ENCODE assay signal across 8 cellular contexts in the genomic region with DNA sequence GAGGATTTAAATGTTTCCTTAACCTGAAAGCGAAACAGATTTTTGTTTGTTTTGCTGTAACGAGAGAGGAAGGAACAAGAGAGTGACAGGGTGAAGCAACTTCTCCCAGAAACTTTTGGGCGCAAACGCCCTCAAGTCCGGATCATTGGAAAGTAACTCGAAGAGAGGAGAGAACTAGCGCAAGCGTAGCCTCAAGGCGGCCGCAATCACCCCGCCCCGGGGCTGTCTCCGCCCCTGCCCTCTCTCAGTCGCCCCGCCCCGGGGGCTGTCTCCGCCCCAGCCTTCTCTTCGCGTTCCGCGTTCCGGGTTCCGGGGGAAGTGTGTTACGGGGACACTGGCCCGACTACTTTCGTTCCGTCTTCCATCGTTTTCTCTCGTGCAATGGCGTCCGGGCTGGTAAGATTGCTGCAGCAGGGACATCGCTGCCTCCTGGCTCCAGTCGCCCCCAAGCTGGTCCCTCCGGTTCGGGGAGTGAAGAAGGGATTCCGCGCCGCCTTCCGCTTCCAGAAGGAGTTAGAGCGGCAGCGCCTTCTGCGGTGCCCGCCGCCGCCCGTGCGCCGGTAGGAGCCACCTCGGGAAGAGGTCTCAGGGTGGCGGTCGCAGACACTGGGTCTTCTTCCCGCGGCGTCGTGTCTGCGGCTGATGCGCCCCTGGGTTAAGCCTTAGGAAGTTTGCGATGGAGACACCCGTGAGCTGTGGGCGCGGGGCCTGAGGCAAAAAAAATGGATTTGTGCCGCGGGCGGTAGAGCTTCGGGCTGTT. TPM values are rescaled to one million over a fixed set of nuclear protein-coding genes. Genes with fewer than 3 reads are reported as not detected.
DNase-seq lines count a peak whose midpoint lies in the region; ATAC-seq and TF ChIP-seq lines count a peak whose summit lies in the region.

A gene (plus strand): TSS at position 372 of the 760 bp plus-strand sequence. CDS start 10 bp downstream, at position 382.

- H3K4me3 Mint-ChIP-seq in effector memory CD8-positive, alpha-beta T cell: peak within 1 kb of the TSS; percentile 98 to 99

- no peaks in the 10 kb centered on the region for H3K27me3 Mint-ChIP-seq in effector memory CD8-positive, alpha-beta T cell

- no peaks in the 10 kb centered on the region for H3K9me3 Mint-ChIP-seq in effector memory CD8-positive, alpha-beta T cell

- peak; percentile 99 for ATAC-seq in effector memory CD8-positive, alpha-beta T cell (replicated peaks)

- TF ChIP-seq CTCF in GM20000 (IDR thresholded peaks at IDR 0.05; ENCODE audit: extremely low read depth, missing control alignments): no peak

- H3K27ac Mint-ChIP-seq in effector memory CD8-positive, alpha-beta T cell: peak within 1 kb of the TSS; percentile 96 to 99

- peaks cover 35% of the 10 kb centered on the region in 2 donors for H3K4me1 Mint-ChIP-seq in effector memory CD8-positive, alpha-beta T cell (ENCODE audit: low read depth in 2 of 2)

- DNase-seq in CMK (ENCODE audit: low read depth) (peak; percentile 74), GM20000 (ENCODE audit: low spot score) (peak; percentile 91), HT1080 (ENCODE audit: low read depth) (peak; percentile 90), NOMO-1 treated with DMSO at 0.1 percent for 48 hours (lab: John Stamatoyannopoulos, UW; ENCODE audit: unreplicated experiment) (peak; percentile 96), medulla oblongata (ENCODE audit: extremely low spot score) (peak; percentile 98)
- peak; percentile 91 to 95 for DNase-seq in activated CD8-positive, alpha-beta memory T cell treated with anti-CD3 and anti-CD28 coated beads for 4 hours (ENCODE audit: low read depth in 2 of 2)
- DNase-seq in effector memory CD8-positive, alpha-beta T cell: peak; percentile 99
- DNase-seq in stimulated activated CD8-positive, alpha-beta memory T cell treated with anti-CD3 and anti-CD28 coated beads, Interleukin-12 subunit alpha, Interleukin-12 subunit beta, amount 100 ng/mL, for 24 hours (ENCODE audit: extremely low read depth): peak; percentile 92

- peaks cover 16% of the 10 kb centered on the region for H3K36me3 Mint-ChIP-seq in effector memory CD8-positive, alpha-beta T cell (ENCODE audit: insufficient read depth)

RNA-seq across cellular contexts. Expression of the gene that starts here (rescaled TPM):
- 44.6 and 47.8 TPM in 2 replicates for total RNA-seq in HT1080 (2014; rRNA removed; shearing (Covaris generic))
- polyA plus RNA-seq in HT1080 (2015; cell fraction: cytosol; rRNA removed): 44.1 and 49.9 TPM in 2 replicates
- polyA plus RNA-seq in HT1080 (2015; cell fraction: nucleus; rRNA removed): 43.3 and 47.7 TPM in 2 replicates

Comparison
In these comparisons a context has a peak if more than half of its experiments do, and no peak if none do; other contexts are left out.
1. Peak in every context shown above with its lines: DNase-seq and ATAC-seq.